In the genomic region with DNA sequence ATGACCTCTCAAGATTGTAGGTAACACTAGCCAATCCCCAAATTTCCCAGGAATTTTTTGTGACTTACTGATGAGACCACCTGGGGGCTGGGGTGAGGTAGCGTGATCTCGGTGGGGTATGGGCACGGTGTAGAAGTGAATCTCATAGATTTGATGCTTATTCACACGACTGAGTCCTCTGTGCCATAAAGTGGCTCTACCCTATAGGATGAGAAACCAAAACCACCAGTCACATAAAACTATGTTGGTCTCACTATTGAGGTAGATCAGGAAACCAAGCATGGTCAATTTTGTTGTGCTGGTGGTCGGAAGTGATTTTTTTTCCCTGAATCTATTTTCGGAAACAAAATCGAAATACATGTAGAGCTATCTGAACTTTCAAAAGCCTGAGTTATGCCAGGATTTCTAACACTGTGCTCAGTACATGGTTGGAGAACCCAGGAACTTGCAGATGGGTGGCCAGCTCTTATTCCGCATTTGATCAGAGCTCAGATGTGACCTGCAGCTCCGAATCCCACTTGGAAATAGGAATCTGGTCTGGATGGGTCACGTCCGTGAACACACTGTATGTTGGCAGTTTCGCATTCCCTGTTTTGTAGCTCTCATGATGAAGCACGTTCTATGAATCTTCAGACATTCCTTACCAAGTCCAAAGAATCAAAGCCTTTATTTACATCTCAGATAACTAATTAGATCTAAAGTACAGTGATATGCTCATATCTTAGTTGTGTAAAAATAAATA, we compare ENCODE assay signal across 18 cellular contexts.
DNase-seq lines count a peak whose midpoint lies in the region; ATAC-seq and TF ChIP-seq lines count a peak whose summit lies in the region.
"Had no signal": no experiment of that assay in that cellular context is flagged by ENCODE, and none has a peak within 500 bp of the region (broad histone marks: within the 10 kb centered on the region; RNA-seq: fewer than 3 reads in every experiment).

No MANE protein-coding gene starts in this region.

- H3K4me2 ChIP-seq in GM23338 = no peak overlapping the region
- no peak overlapping the region for H3K4me2 ChIP-seq in smooth muscle cell
- H3K4me2 ChIP-seq: KMS-11 had no signal

- no peak for TF ChIP-seq POLR2A in testis (IDR thresholded peaks at IDR 0.05)

- H3K9ac ChIP-seq in smooth muscle cell (ENCODE audit: low read depth) = no peak overlapping the region
- H3K9ac ChIP-seq: KMS-11 had no signal

- TF ChIP-seq CTCF in GM23338 (conservative IDR thresholded peaks at IDR 0.05; ENCODE audit: low read depth in 2 of 2) (no peak), smooth muscle cell (IDR thresholded peaks at IDR 0.05; ENCODE audit: borderline replicate concordance, insufficient read depth, poor library complexity, severe bottlenecking) (no peak), testis (IDR thresholded peaks at IDR 0.05) (no peak)

- H3K79me2 ChIP-seq in GM23338 (replicated peaks; ENCODE audit: insufficient read depth) (no peaks in the 10 kb centered on the region), smooth muscle cell (ENCODE audit: low read depth) (no peaks in the 10 kb centered on the region)

- H4K20me1 ChIP-seq in GM23338 (replicated peaks; ENCODE audit: insufficient read depth) (no peaks in the 10 kb centered on the region), smooth muscle cell (ENCODE audit: low read depth) (no peaks in the 10 kb centered on the region)

- H3K36me3 Mint-ChIP-seq in GM23338 (ENCODE audit: low read depth) = no peaks in the 10 kb centered on the region; the same call in 2 of the 3 replicates
- H3K36me3 Mint-ChIP-seq: CD14-positive monocyte; CD4-positive, alpha-beta memory T cell had no signal

- intact Hi-C loops in testis (cut with DNase I; ENCODE audit: low total_unique reads) = no loop called here

- H3F3A ChIP-seq in GM23338 (replicated peaks; ENCODE audit: low read depth) (no peaks in the 10 kb centered on the region), smooth muscle cell (ENCODE audit: low read depth) (peaks cover 20% of the 10 kb centered on the region)

- H3K27ac ChIP-seq in GM23338 (ENCODE audit: low read depth) (no peak overlapping the region), smooth muscle cell (ENCODE audit: low read depth) (peak overlapping the region; percentile 61), testis (no peak overlapping the region)
- H3K27ac ChIP-seq: KMS-11 had no signal

- H3K36me3 ChIP-seq in GM23338 (ENCODE audit: insufficient read depth) = no peaks in the 10 kb centered on the region
- H3K36me3 ChIP-seq in smooth muscle cell (ENCODE audit: low read depth) = no peaks in the 10 kb centered on the region
- H3K36me3 ChIP-seq in testis (ENCODE audit: low read depth, missing control alignments) = no peaks in the 10 kb centered on the region
- H3K36me3 ChIP-seq: BE2C had no signal

- no peaks in the 10 kb centered on the region for H3K4me1 Mint-ChIP-seq in GM23338
- H3K4me1 Mint-ChIP-seq: CD14-positive monocyte had no signal

- H3K4me3 Mint-ChIP-seq in GM23338 = no peak overlapping the region
- H3K4me3 Mint-ChIP-seq: CD14-positive monocyte; CD4-positive, alpha-beta memory T cell; HFFc6 had no signal

- H3K9me3 Mint-ChIP-seq in GM23338 = no peaks in the 10 kb centered on the region; the same call in 2 of the 3 replicates
- H3K9me3 Mint-ChIP-seq: HFFc6 had no signal

- no peaks in the 10 kb centered on the region for H3K9me3 ChIP-seq in smooth muscle cell (replicated peaks; ENCODE audit: low read depth)
- no peaks in the 10 kb centered on the region for H3K9me3 ChIP-seq in testis
- H3K9me3 ChIP-seq: BE2C had no signal

- DNase-seq in GM23338 (ENCODE audit: low spot score) (no peak), mesenteric fat pad (ENCODE audit: low spot score) (peak; percentile 26), smooth muscle cell (lab: John Stamatoyannopoulos, UW; ENCODE audit: unreplicated experiment) (no peak), testis (no peak)
- DNase-seq: ACHN; BE2C; CD4-positive, alpha-beta memory T cell; DMS79 treated with DMSO at 0.1 percent for 48 hours; GF-D8; GOT3; H7; HFFc6 had no signal

- ATAC-seq in GM23338 (no peak), HG03521 (IDR thresholded peaks at IDR 0.05; ENCODE audit: unreplicated experiment) (no peak), HG03097 (IDR thresholded peaks at IDR 0.05; ENCODE audit: low FRiP score, unreplicated experiment) (no peak)
- ATAC-seq: GM12878, HCT116 had no signal

- no peak overlapping the region for H3K27ac Mint-ChIP-seq in GM23338
- H3K27ac Mint-ChIP-seq: CD4-positive, alpha-beta memory T cell; HFFc6 had no signal

- H3K4me1 ChIP-seq in GM23338 (ENCODE audit: insufficient read depth) (no peaks in the 10 kb centered on the region), smooth muscle cell (ENCODE audit: low read depth) (peaks cover 11% of the 10 kb centered on the region), testis (no peaks in the 10 kb centered on the region)

- no peaks in the 10 kb centered on the region for H3K27me3 Mint-ChIP-seq in GM23338 (ENCODE audit: insufficient read depth, low read depth, poor library complexity)

- H3K9me2 ChIP-seq in GM23338 (ENCODE audit: insufficient read depth) = peaks cover 5% of the 10 kb centered on the region

- 0 out of 2 replicates have a peak overlapping the region, but pooled peaks have one; percentile 28 for H2AFZ ChIP-seq in GM23338
- H2AFZ ChIP-seq in smooth muscle cell (ENCODE audit: low read depth) = no peak overlapping the region

- WGBS in smooth muscle cell (ENCODE audit: low lambda C conversion rate) = 98% methylated on average over 13 of the region's 13 CpGs
- WGBS in testis, 2 donors = 94 to 95% methylated on average over 13 of the region's 13 CpGs

- H3K4me3 ChIP-seq in GM23338 (no peak overlapping the region), smooth muscle cell (no peak overlapping the region), testis (no peak overlapping the region)
- H3K4me3 ChIP-seq: GM12878 had no signal

- H3K27me3 ChIP-seq in GM23338 (ENCODE audit: insufficient read depth) (no peaks in the 10 kb centered on the region), smooth muscle cell (ENCODE audit: low read depth) (no peaks in the 10 kb centered on the region), testis (no peaks in the 10 kb centered on the region)
- H3K27me3 ChIP-seq: BE2C had no signal

TF ChIP-seq in GM23338, 12 proteins besides CTCF, POLR2A, EP300 and RAD21:
- TF ChIP-seq, protein P1, sequence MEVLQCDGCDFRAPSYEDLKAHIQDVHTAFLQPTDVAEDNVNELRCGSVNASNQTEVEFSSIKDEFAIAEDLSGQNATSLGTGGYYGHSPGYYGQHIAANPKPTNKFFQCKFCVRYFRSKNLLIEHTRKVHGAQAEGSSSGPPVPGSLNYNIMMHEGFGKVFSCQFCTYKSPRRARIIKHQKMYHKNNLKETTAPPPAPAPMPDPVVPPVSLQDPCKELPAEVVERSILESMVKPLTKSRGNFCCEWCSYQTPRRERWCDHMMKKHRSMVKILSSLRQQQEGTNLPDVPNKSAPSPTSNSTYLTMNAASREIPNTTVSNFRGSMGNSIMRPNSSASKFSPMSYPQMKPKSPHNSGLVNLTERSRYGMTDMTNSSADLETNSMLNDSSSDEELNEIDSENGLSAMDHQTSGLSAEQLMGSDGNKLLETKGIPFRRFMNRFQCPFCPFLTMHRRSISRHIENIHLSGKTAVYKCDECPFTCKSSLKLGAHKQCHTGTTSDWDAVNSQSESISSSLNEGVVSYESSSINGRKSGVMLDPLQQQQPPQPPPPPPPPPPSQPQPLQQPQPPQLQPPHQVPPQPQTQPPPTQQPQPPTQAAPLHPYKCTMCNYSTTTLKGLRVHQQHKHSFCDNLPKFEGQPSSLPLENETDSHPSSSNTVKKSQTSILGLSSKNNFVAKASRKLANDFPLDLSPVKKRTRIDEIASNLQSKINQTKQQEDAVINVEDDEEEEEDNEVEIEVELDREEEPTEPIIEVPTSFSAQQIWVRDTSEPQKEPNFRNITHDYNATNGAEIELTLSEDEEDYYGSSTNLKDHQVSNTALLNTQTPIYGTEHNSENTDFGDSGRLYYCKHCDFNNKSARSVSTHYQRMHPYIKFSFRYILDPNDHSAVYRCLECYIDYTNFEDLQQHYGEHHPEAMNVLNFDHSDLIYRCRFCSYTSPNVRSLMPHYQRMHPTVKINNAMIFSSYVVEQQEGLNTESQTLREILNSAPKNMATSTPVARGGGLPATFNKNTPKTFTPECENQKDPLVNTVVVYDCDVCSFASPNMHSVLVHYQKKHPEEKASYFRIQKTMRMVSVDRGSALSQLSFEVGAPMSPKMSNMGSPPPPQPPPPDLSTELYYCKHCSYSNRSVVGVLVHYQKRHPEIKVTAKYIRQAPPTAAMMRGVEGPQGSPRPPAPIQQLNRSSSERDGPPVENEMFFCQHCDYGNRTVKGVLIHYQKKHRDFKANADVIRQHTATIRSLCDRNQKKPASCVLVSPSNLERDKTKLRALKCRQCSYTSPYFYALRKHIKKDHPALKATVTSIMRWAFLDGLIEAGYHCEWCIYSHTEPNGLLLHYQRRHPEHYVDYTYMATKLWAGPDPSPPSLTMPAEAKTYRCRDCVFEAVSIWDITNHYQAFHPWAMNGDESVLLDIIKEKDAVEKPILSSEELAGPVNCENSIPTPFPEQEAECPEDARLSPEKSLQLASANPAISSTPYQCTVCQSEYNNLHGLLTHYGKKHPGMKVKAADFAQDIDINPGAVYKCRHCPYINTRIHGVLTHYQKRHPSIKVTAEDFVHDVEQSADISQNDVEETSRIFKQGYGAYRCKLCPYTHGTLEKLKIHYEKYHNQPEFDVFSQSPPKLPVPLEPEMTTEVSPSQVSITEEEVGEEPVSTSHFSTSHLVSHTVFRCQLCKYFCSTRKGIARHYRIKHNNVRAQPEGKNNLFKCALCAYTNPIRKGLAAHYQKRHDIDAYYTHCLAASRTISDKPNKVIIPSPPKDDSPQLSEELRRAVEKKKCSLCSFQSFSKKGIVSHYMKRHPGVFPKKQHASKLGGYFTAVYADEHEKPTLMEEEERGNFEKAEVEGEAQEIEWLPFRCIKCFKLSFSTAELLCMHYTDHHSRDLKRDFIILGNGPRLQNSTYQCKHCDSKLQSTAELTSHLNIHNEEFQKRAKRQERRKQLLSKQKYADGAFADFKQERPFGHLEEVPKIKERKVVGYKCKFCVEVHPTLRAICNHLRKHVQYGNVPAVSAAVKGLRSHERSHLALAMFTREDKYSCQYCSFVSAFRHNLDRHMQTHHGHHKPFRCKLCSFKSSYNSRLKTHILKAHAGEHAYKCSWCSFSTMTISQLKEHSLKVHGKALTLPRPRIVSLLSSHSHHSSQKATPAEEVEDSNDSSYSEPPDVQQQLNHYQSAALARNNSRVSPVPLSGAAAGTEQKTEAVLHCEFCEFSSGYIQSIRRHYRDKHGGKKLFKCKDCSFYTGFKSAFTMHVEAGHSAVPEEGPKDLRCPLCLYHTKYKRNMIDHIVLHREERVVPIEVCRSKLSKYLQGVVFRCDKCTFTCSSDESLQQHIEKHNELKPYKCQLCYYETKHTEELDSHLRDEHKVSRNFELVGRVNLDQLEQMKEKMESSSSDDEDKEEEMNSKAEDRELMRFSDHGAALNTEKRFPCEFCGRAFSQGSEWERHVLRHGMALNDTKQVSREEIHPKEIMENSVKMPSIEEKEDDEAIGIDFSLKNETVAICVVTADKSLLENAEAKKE (CRISPR knock-in tag; IDR thresholded peaks at IDR 0.05) = no peak
